17 cellular contexts compared by ENCODE assay signal in genomic region chr1:203473281-203473680, GRCh38. TPM values are rescaled to one million over a fixed set of nuclear protein-coding genes. Genes with fewer than 3 reads are reported as not detected.
DNase-seq lines count a peak whose midpoint lies in the region; ATAC-seq and TF ChIP-seq lines count a peak whose summit lies in the region.
"Had no signal": no experiment of that assay in that cellular context is flagged by ENCODE, and none has a peak within 500 bp of the region (broad histone marks: within the 10 kb centered on the region; RNA-seq: fewer than 3 reads in every experiment).

No MANE protein-coding gene starts in this region.

- H3K27me3 Mint-ChIP-seq in nephron (ENCODE audit: low read depth), result no peaks in the 10 kb centered on the region

- TF ChIP-seq EP300 in tibial nerve (IDR thresholded peaks at IDR 0.05), result no peak

- H3K27ac ChIP-seq in breast epithelium (peak overlapping the region; percentile 12 to 38), mammary epithelial cell (ENCODE audit: insufficient read depth, low read depth, low read length) (no peak overlapping the region), coronary artery (peak overlapping the region; percentile 48 to 92), tibial nerve (peak overlapping the region in 3 of 4 donors; percentile 12 to 93 (median 85)), brain microvascular endothelial cell (no peak overlapping the region)
- H3K27ac ChIP-seq: BLaER1, HL-60 had no signal

- no peak overlapping the region for H3K4me3 Mint-ChIP-seq in nephron
- H3K4me3 Mint-ChIP-seq: CD8-positive, alpha-beta memory T cell had no signal

- no peak for TF ChIP-seq POLR2A in breast epithelium (IDR thresholded peaks at IDR 0.05)
- no peak for TF ChIP-seq POLR2A in tibial nerve (IDR thresholded peaks at IDR 0.05)

- intact Hi-C loops in breast epithelium (cut with DNase I; ENCODE audit: low total_unique reads), result no loop called here
- intact Hi-C loops in mammary epithelial cell (cut with micrococcal nuclease), result no loop called here

- H3K36me3 Mint-ChIP-seq in nephron (ENCODE audit: low read depth), result no peaks in the 10 kb centered on the region
- H3K36me3 Mint-ChIP-seq: CD8-positive, alpha-beta memory T cell had no signal

- H3K9me3 Mint-ChIP-seq in nephron, result no peaks in the 10 kb centered on the region
- H3K9me3 Mint-ChIP-seq: CD8-positive, alpha-beta memory T cell had no signal

- TF ChIP-seq CTCF in breast epithelium (IDR thresholded peaks at IDR 0.05), result no peak
- no peak for TF ChIP-seq CTCF in mammary epithelial cell (conservative IDR thresholded peaks at IDR 0.05 in 1 of 2, IDR thresholded peaks at IDR 0.05 in 1 of 2; ENCODE audit: extremely low read depth in 1 of 2, insufficient read depth in 1 of 2, low read depth in 1 of 2, low read length in 2 of 2)
- no peak for TF ChIP-seq CTCF in coronary artery (IDR thresholded peaks at IDR 0.05)
- TF ChIP-seq CTCF in nephron (IDR thresholded peaks at IDR 0.05; ENCODE audit: unreplicated experiment in 3 of 3), result no peak
- TF ChIP-seq CTCF in tibial nerve (IDR thresholded peaks at IDR 0.05), result no peak
- TF ChIP-seq CTCF in brain microvascular endothelial cell (IDR thresholded peaks at IDR 0.05; ENCODE audit: low read depth, low read length, missing control alignments), result no peak

- dilution Hi-C loops in mammary epithelial cell (cut with HindIII; ENCODE audit: low sequenced_read_pairs), result no loop called here

- H3K4me2 ChIP-seq in mammary epithelial cell (ENCODE audit: insufficient read depth, low read depth, low read length), result no peak overlapping the region
- H3K4me2 ChIP-seq: BLaER1 had no signal

- H3K27me3 ChIP-seq in breast epithelium, result no peaks in the 10 kb centered on the region
- H3K27me3 ChIP-seq in mammary epithelial cell (ENCODE audit: insufficient read depth, low read length), result no peaks in the 10 kb centered on the region
- H3K27me3 ChIP-seq in tibial nerve, result no peaks in the 10 kb centered on the region
- peaks cover 20% of the 10 kb centered on the region for H3K27me3 ChIP-seq in brain microvascular endothelial cell (replicated peaks)
- H3K27me3 ChIP-seq: BLaER1 had no signal

- no peak for DNase-seq in breast epithelium (ENCODE audit: low spot score in 2 of 2)
- DNase-seq in mammary epithelial cell, result no peak
- no peak for DNase-seq in coronary artery (ENCODE audit: low spot score)
- DNase-seq in tibial nerve (ENCODE audit: low spot score in 2 of 2), result no peak
- no peak for DNase-seq in NCI-H510A treated with DMSO at 0.1 percent for 48 hours (lab: John Stamatoyannopoulos, UW)
- DNase-seq in brain microvascular endothelial cell, result no peak
- DNase-seq: 8988T; AML-193; Caco-2; CD8-positive, alpha-beta memory T cell; DMS53; GF-D8 had no signal

- H3K4me3 ChIP-seq in breast epithelium (no peak overlapping the region), mammary epithelial cell (replicated peaks in 1 of 3; ENCODE audit: insufficient read depth in 1 of 3, low read depth in 2 of 3, low read length in 3 of 3) (no peak overlapping the region), coronary artery (no peak overlapping the region), tibial nerve (no peak overlapping the region), brain microvascular endothelial cell (ENCODE audit: low read depth, low read length) (no peak overlapping the region)
- H3K4me3 ChIP-seq: BLaER1 had no signal

- H2AFZ ChIP-seq in mammary epithelial cell (ENCODE audit: low read depth, low read length), result no peak overlapping the region

- in situ Hi-C loops in mammary epithelial cell (cut with MboI; ENCODE audit: low sequenced_read_pairs in 2 of 2), result no loop called here
- in situ Hi-C loops in brain microvascular endothelial cell (cut with HindIII; ENCODE audit: low pct_ligation_motif_present, low sequenced_read_pairs), result no loop called here

- WGBS in mammary epithelial cell (ENCODE audit: low coverage, missing lambda C conversion rate), result 89% methylated on average over 4 of the region's 4 CpGs
- 77 to 82% methylated on average over 4 of the region's 4 CpGs for WGBS in tibial nerve, 2 donors

- H3K79me2 ChIP-seq in mammary epithelial cell (ENCODE audit: insufficient read depth, low read length), result no peaks in the 10 kb centered on the region

- peak overlapping the region in 2 of 3 experiments; percentile 71 to 80 for H3K27ac Mint-ChIP-seq in nephron

- ATAC-seq in GM19023 (IDR thresholded peaks at IDR 0.05; ENCODE audit: unreplicated experiment), result no peak
- ATAC-seq: HCT116 had no signal

- H3K9me3 ChIP-seq in breast epithelium (no peaks in the 10 kb centered on the region), mammary epithelial cell (replicated peaks; ENCODE audit: insufficient read depth, low read length) (no peaks in the 10 kb centered on the region), tibial nerve (no peaks in the 10 kb centered on the region)
- H3K9me3 ChIP-seq: BLaER1, Caco-2 had no signal

- no peaks in the 10 kb centered on the region for H4K20me1 ChIP-seq in mammary epithelial cell (ENCODE audit: insufficient read depth, low read length)
- H4K20me1 ChIP-seq: BLaER1 had no signal

- BruUV-seq in mammary epithelial cell (replicated peaks; lab: Mats Ljungman, UMichigan), result no TSS peak

- H3K36me3 ChIP-seq in breast epithelium (no peaks in the 10 kb centered on the region), mammary epithelial cell (ENCODE audit: insufficient read depth, low read length) (no peaks in the 10 kb centered on the region), tibial nerve (no peaks in the 10 kb centered on the region), brain microvascular endothelial cell (replicated peaks) (no peaks in the 10 kb centered on the region)
- H3K36me3 ChIP-seq: BLaER1 had no signal

- CTCF ChIA-PET in mammary epithelial cell (lab: Charles Lee; ENCODE audit: low non-redundant PET), result no interaction called here

- H3K4me1 Mint-ChIP-seq in nephron, result peaks cover 68% of the 10 kb centered on the region

- H3K9ac ChIP-seq in mammary epithelial cell (ENCODE audit: insufficient read depth, low read length), result no peak overlapping the region
- H3K9ac ChIP-seq: BLaER1 had no signal

- H3K4me1 ChIP-seq in breast epithelium (peaks cover 3 to 6% of the 10 kb centered on the region in 2 donors), mammary epithelial cell (ENCODE audit: insufficient read depth, low read length) (peaks cover 5% of the 10 kb centered on the region), tibial nerve (peaks cover 8 to 53% (median 20%) of the 10 kb centered on the region in 4 donors)
- H3K4me1 ChIP-seq: Caco-2 had no signal

RNA-seq across cellular contexts. Expression of gene PRELP, which starts 2.3 kb away (rescaled TPM):
- total RNA-seq in breast epithelium (100 to 1,000 TPM in 1 of 3 donors, 10 to 100 TPM in 2; 27.4 to 132 (median 42.0) TPM), mammary epithelial cell (under 1 TPM; under 0.01 to 0.12 TPM), tibial nerve (100 to 1,000 TPM; 108 to 291 (median 153) TPM)
- 0.03 TPM for polyA plus RNA-seq in mammary epithelial cell
- polyA minus RNA-seq in mammary epithelial cell, result 1.6 TPM
- total RNA-seq: Caco-2; CD8-positive, alpha-beta memory T cell had no signal
- polyA plus RNA-seq: CD8-positive, alpha-beta memory T cell had no signal

RNA-seq across cellular contexts. Expression of gene OPTC, which starts 20.7 kb away (rescaled TPM):
- not detected for total RNA-seq in breast epithelium
- not detected for total RNA-seq in mammary epithelial cell
- not detected for polyA plus RNA-seq in mammary epithelial cell
- polyA minus RNA-seq in mammary epithelial cell, result not detected
- not detected for total RNA-seq in tibial nerve
- total RNA-seq: Caco-2; CD8-positive, alpha-beta memory T cell had no signal
- polyA plus RNA-seq: CD8-positive, alpha-beta memory T cell had no signal

Comparison
In these comparisons a context has a peak if more than half of its experiments do, and no peak if none do; other contexts are left out.
1. H3K27ac ChIP-seq: peak in breast epithelium (2 of 2), coronary artery (2 of 2) and tibial nerve (3 of 4); none in mammary epithelial cell (single experiment) and brain microvascular endothelial cell (single experiment).
2. RNA of gene PRELP, which starts 2.3 kb away (total RNA-seq): 108 to 291 TPM in tibial nerve and 27.4 to 132 TPM in breast epithelium; under 0.01 to 0.12 TPM in mammary epithelial cell; every median in the first group is over 10 times any median in the second.